In the genomic region with DNA sequence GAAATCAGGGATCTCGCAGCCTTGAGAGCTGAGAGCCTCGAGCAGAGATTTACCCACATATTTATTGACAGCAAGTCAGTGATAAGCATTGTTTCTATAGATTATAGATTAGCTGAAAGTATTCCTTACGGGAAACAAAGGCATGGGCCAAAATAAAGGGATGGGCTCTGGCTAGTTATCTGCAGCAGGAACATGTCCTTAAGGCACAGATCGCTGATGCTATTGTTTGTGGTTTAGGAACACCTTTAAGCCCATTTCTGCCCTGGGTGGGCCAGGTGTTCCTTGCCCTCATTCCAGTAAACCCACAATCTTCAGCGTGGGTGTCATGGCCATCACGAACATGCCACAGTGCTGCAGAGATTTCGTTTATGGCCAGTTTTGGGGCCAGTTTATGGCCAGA, we compare ENCODE assay signal across 14 cellular contexts. TPM values are rescaled to one million over a fixed set of nuclear protein-coding genes. Genes with fewer than 3 reads are reported as not detected.
"Had no signal": no experiment of that assay in that cellular context is flagged by ENCODE, and none has a peak within 500 bp of the region (broad histone marks: within the 10 kb centered on the region; RNA-seq: fewer than 3 reads in every experiment).

No MANE protein-coding gene starts in this region.

RNA-seq across cellular contexts. Expression of a gene that starts 56.1 kb away (rescaled TPM):
- total RNA-seq: activated B cell treated with CpG ODN at 0.5 μM for 24 hours; activated CD4-positive, alpha-beta memory T cell treated with anti-CD3 and anti-CD28 coated beads for 36 hours; activated CD4-positive, alpha-beta memory T cell treated with anti-CD3 and anti-CD28 coated beads, Interleukin-2, amount 10 ng/mL, durations not matched to agents 7 days and 5 days; activated CD4-positive, alpha-beta T cell treated with anti-CD3 and anti-CD28 coated beads for 36 hours; activated CD4-positive, alpha-beta T cell treated with anti-CD3 and anti-CD28 coated beads, Interleukin-2, amount 10 ng/mL, durations not matched to agents 24 days and 14 days; activated CD4-positive, alpha-beta T cell treated with anti-CD3 and anti-CD28 coated beads, Interleukin-2, amount 10 ng/mL, durations not matched to agents 7 days and 5 days; activated CD8-positive, alpha-beta memory T cell treated with anti-CD3 and anti-CD28 coated beads for 36 hours; activated CD8-positive, alpha-beta memory T cell treated with anti-CD3 and anti-CD28 coated beads, Interleukin-2, amount 10 ng/mL, durations not matched to agents 7 days and 5 days; activated CD8-positive, alpha-beta T cell treated with anti-CD3 and anti-CD28 coated beads for 36 hours; activated CD8-positive, alpha-beta T cell treated with anti-CD3 and anti-CD28 coated beads, Interleukin-2, amount 10 ng/mL, durations not matched to agents 7 days and 5 days; T-helper 1 cell treated with Interleukin-12 subunit alpha and Interleukin-12 subunit beta and Interleukin-4 antibody, amounts not matched to agents 30 ng/mL and 1 ng/mL, for 36 hours; T-helper 17 cell; T-helper 2 cell treated with Interferon-gamma antibody and Interleukin-4, amounts not matched to agents 100 ng/mL and 5 ng/mL, for 36 hours; WTC11 had no signal

RNA-seq across cellular contexts. Expression of a gene that starts 58.3 kb away (rescaled TPM):
- total RNA-seq: activated B cell treated with CpG ODN at 0.5 μM for 24 hours; activated CD4-positive, alpha-beta memory T cell treated with anti-CD3 and anti-CD28 coated beads for 36 hours; activated CD4-positive, alpha-beta memory T cell treated with anti-CD3 and anti-CD28 coated beads, Interleukin-2, amount 10 ng/mL, durations not matched to agents 7 days and 5 days; activated CD4-positive, alpha-beta T cell treated with anti-CD3 and anti-CD28 coated beads for 36 hours; activated CD4-positive, alpha-beta T cell treated with anti-CD3 and anti-CD28 coated beads, Interleukin-2, amount 10 ng/mL, durations not matched to agents 24 days and 14 days; activated CD4-positive, alpha-beta T cell treated with anti-CD3 and anti-CD28 coated beads, Interleukin-2, amount 10 ng/mL, durations not matched to agents 7 days and 5 days; activated CD8-positive, alpha-beta memory T cell treated with anti-CD3 and anti-CD28 coated beads for 36 hours; activated CD8-positive, alpha-beta memory T cell treated with anti-CD3 and anti-CD28 coated beads, Interleukin-2, amount 10 ng/mL, durations not matched to agents 7 days and 5 days; activated CD8-positive, alpha-beta T cell treated with anti-CD3 and anti-CD28 coated beads for 36 hours; activated CD8-positive, alpha-beta T cell treated with anti-CD3 and anti-CD28 coated beads, Interleukin-2, amount 10 ng/mL, durations not matched to agents 7 days and 5 days; T-helper 1 cell treated with Interleukin-12 subunit alpha and Interleukin-12 subunit beta and Interleukin-4 antibody, amounts not matched to agents 30 ng/mL and 1 ng/mL, for 36 hours; T-helper 17 cell; T-helper 2 cell treated with Interferon-gamma antibody and Interleukin-4, amounts not matched to agents 100 ng/mL and 5 ng/mL, for 36 hours; WTC11 had no signal
